6 cellular contexts compared by ENCODE assay signal in genomic region chr11:65898656-65899355, GRCh38. TPM values are rescaled to one million over a fixed set of nuclear protein-coding genes. Genes with fewer than 3 reads are reported as not detected.
DNase-seq lines count a peak whose midpoint lies in the region; ATAC-seq and TF ChIP-seq lines count a peak whose summit lies in the region.

No MANE protein-coding gene starts in this region.

- H3K27me3 ChIP-seq in HAP-1 (ENCODE audit: low read depth), result no peaks in the 10 kb centered on the region
- H3K27me3 ChIP-seq in osteoblast (ENCODE audit: insufficient read depth, low read length), result no peaks in the 10 kb centered on the region

- DNase-seq in HAP-1 (ENCODE audit: low spot score in 2 of 2) (no peak), cardiac fibroblast (ENCODE audit: low read depth in 2 of 2) (peak in 1 of 2 donors; percentile 46), osteoblast (ENCODE audit: insufficient read length, low spot score, missing footprints) (no peak), DMS153 (lab: John Stamatoyannopoulos, UW) (no peak), NCI-H1105 (lab: John Stamatoyannopoulos, UW) (no peak)

- H2AFZ ChIP-seq in osteoblast (ENCODE audit: low read length), result no peak overlapping the region

- in situ Hi-C loops in HAP-1 (cut with MboI; ENCODE audit: low sequenced_read_pairs), result no loop called here

- peak overlapping the region; percentile 81 for H3K4me2 ChIP-seq in osteoblast (ENCODE audit: insufficient read depth, low read length)

- H3K4me3 ChIP-seq in HAP-1 (peak overlapping the region; percentile 75), cardiac fibroblast (replicated peaks in 1 of 2; ENCODE audit: low read depth in 2 of 2, low read length in 2 of 2) (peak overlapping the region; percentile 76 to 98), osteoblast (ENCODE audit: insufficient read depth, low read length) (peak overlapping the region; percentile 95)

- peaks cover 14% of the 10 kb centered on the region for H3K36me3 ChIP-seq in HAP-1 (replicated peaks)
- H3K36me3 ChIP-seq in osteoblast (ENCODE audit: insufficient read depth, low read length), result peaks cover 37% of the 10 kb centered on the region

- H3K9me3 ChIP-seq in HAP-1, result no peaks in the 10 kb centered on the region
- H3K9me3 ChIP-seq in osteoblast (ENCODE audit: low read depth, low read length), result no peaks in the 10 kb centered on the region

- peaks cover 10% of the 10 kb centered on the region for H3K4me1 ChIP-seq in HAP-1
- peaks cover 71% of the 10 kb centered on the region for H3K4me1 ChIP-seq in osteoblast (ENCODE audit: insufficient read depth, low read length)

- no peak for ATAC-seq in HG02852 (IDR thresholded peaks at IDR 0.05; ENCODE audit: unreplicated experiment)

- no peak for TF ChIP-seq CTCF in cardiac fibroblast (IDR thresholded peaks at IDR 0.05; ENCODE audit: low read depth, low read length)
- TF ChIP-seq CTCF in osteoblast (IDR thresholded peaks at IDR 0.05; ENCODE audit: extremely low read depth, low read depth, low read length), result no peak

- peaks cover 66% of the 10 kb centered on the region for H3K79me2 ChIP-seq in osteoblast (ENCODE audit: insufficient read depth, low read length)

- peaks cover 30% of the 10 kb centered on the region for H4K20me1 ChIP-seq in osteoblast (ENCODE audit: insufficient read depth, low read length)

- H3K27ac ChIP-seq in osteoblast (ENCODE audit: low read depth, low read length), result peak overlapping the region; percentile 95

RNA-seq across cellular contexts. Expression of gene FOSL1, which starts 1.4 kb away (rescaled TPM):
- total RNA-seq in osteoblast, result 13.0 and 13.8 TPM in 2 replicates

RNA-seq across cellular contexts. Expression of gene CCDC85B, which starts 8.3 kb away (rescaled TPM):
- 42.4 and 47.0 TPM in 2 replicates for total RNA-seq in osteoblast

RNA-seq across cellular contexts. Expression of gene FIBP, which starts 10.5 kb away (rescaled TPM):
- total RNA-seq in osteoblast, result 129 and 151 TPM in 2 replicates

RNA-seq across cellular contexts. Expression of gene CTSW, which starts 19.2 kb away (rescaled TPM):
- total RNA-seq in osteoblast, result not detected in 2 replicates

RNA-seq across cellular contexts. Expression of gene C11orf68, which starts 20.1 kb away (rescaled TPM):
- total RNA-seq in osteoblast, result 30.9 and 32.9 TPM in 2 replicates
